ENCODE assay signal across 21 cellular contexts in the genomic region with DNA sequence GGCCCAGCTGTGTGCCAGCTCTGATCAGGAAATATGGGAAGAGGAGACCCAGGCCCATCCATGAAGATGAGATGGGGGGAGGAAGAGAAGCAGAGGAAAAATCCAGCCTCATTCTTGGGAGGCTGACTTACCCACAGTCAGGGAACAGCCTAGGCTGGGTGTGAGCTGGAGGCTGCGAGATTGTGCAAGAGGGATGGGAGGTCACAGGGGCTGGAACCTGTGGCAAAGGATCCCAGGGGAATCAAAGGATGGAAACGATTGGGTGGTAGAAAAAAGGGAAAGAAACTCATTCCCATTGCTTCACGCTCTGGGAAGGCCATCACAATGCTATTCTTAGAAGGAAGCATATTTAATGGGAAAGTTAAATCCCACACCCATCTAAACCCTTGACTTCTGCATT. TPM values are rescaled to one million over a fixed set of nuclear protein-coding genes. Genes with fewer than 3 reads are reported as not detected.
DNase-seq lines count a peak whose midpoint lies in the region; ATAC-seq and TF ChIP-seq lines count a peak whose summit lies in the region.
"Had no signal": no experiment of that assay in that cellular context is flagged by ENCODE, and none has a peak within 500 bp of the region (broad histone marks: within the 10 kb centered on the region; RNA-seq: fewer than 3 reads in every experiment).

No MANE protein-coding gene starts in this region.

- no peaks in the 10 kb centered on the region for H3K4me1 Mint-ChIP-seq in Caco-2 (ENCODE audit: low read depth, unreplicated experiment)
- H3K4me1 Mint-ChIP-seq in naive thymus-derived CD4-positive, alpha-beta T cell: peaks cover 0 to 4% (median 0%) of the 10 kb centered on the region in 7 donors
- H3K4me1 Mint-ChIP-seq: activated CD4-positive, alpha-beta memory T cell treated with anti-CD3 and anti-CD28 coated beads, Interleukin-2, amount 10 ng/mL, durations not matched to agents 7 days and 5 days; stimulated activated naive B cell treated with anti-CD40 and anti-IgM and Interleukin-4, amounts not matched to agents 10 μg/mL and 1 μg/mL and 100 μg/mL, for 72 hours had no signal

- TF ChIP-seq POLR2A in NB4 (IDR thresholded peaks at IDR 0.05; ENCODE audit: extremely low read depth, insufficient read length): no peak
- no peak for TF ChIP-seq POLR2A in lower leg skin (IDR thresholded peaks at IDR 0.05)
- TF ChIP-seq POLR2A in tibial nerve (IDR thresholded peaks at IDR 0.05): no peak

- H3K9me3 ChIP-seq in tibial nerve (no peaks in the 10 kb centered on the region), Caco-2 (no peaks in the 10 kb centered on the region)
- H3K9me3 ChIP-seq in naive thymus-derived CD4-positive, alpha-beta T cell (ENCODE audit: control insufficient read depth in 2 of 3, low read length in 3 of 3): no peaks in the 10 kb centered on the region
- H3K9me3 ChIP-seq: BE2C, left lung, MG63, SJSA1, transverse colon had no signal

- H3K4me1 ChIP-seq in tibial nerve: peaks cover 0 to 22% (median 3%) of the 10 kb centered on the region in 4 donors
- no peaks in the 10 kb centered on the region for H3K4me1 ChIP-seq in Caco-2
- no peaks in the 10 kb centered on the region for H3K4me1 ChIP-seq in naive thymus-derived CD4-positive, alpha-beta T cell (ENCODE audit: control insufficient read depth in 2 of 2, insufficient read depth in 2 of 2, low read length in 2 of 2)
- H3K4me1 ChIP-seq: BE2C, left lung, SJSA1, transverse colon had no signal

- H3K27me3 ChIP-seq in tibial nerve: no peaks in the 10 kb centered on the region
- no peaks in the 10 kb centered on the region for H3K27me3 ChIP-seq in Caco-2 (replicated peaks; ENCODE audit: control insufficient read depth, insufficient read depth, low read length)
- no peaks in the 10 kb centered on the region for H3K27me3 ChIP-seq in naive thymus-derived CD4-positive, alpha-beta T cell (ENCODE audit: control insufficient read depth in 2 of 2, insufficient read depth in 2 of 2, low read length in 2 of 2)
- H3K27me3 ChIP-seq: BE2C, left lung, MG63, transverse colon had no signal

- no peaks in the 10 kb centered on the region for H3K36me3 Mint-ChIP-seq in Caco-2 (ENCODE audit: insufficient read depth, unreplicated experiment)
- peaks cover 0 to 3% (median 0%) of the 10 kb centered on the region in 5 donors for H3K36me3 Mint-ChIP-seq in naive thymus-derived CD4-positive, alpha-beta T cell
- H3K36me3 Mint-ChIP-seq: stimulated activated naive B cell treated with anti-CD40 and anti-IgM and Interleukin-4, amounts not matched to agents 10 μg/mL and 1 μg/mL and 100 μg/mL, for 72 hours had no signal

- no peak overlapping the region for H3K4me3 Mint-ChIP-seq in Caco-2 (ENCODE audit: unreplicated experiment)
- no peak overlapping the region for H3K4me3 Mint-ChIP-seq in naive thymus-derived CD4-positive, alpha-beta T cell
- H3K4me3 Mint-ChIP-seq: activated CD4-positive, alpha-beta memory T cell treated with anti-CD3 and anti-CD28 coated beads, Interleukin-2, amount 10 ng/mL, durations not matched to agents 7 days and 5 days; stimulated activated naive B cell treated with anti-CD40 and anti-IgM and Interleukin-4, amounts not matched to agents 10 μg/mL and 1 μg/mL and 100 μg/mL, for 72 hours had no signal

- POLR2A ChIA-PET in Caco-2 (lab: Charles Lee): no interaction called here
- POLR2A ChIA-PET in naive thymus-derived CD4-positive, alpha-beta T cell (lab: Charles Lee): interaction anchor here (0.6 to 2.8 kb wide), 3 partner anchors 12 to 30 kb away, joined by 3 to 7 read pairs (median 4); no protein-coding TSS in a partner anchor

- H3K27me3 Mint-ChIP-seq in Caco-2 (ENCODE audit: insufficient read depth, unreplicated experiment): peaks cover 7% of the 10 kb centered on the region
- peaks cover 0 to 6% (median 0%) of the 10 kb centered on the region in 5 donors for H3K27me3 Mint-ChIP-seq in naive thymus-derived CD4-positive, alpha-beta T cell
- H3K27me3 Mint-ChIP-seq: activated CD4-positive, alpha-beta memory T cell treated with anti-CD3 and anti-CD28 coated beads, Interleukin-2, amount 10 ng/mL, durations not matched to agents 7 days and 5 days had no signal

- TF ChIP-seq CTCF in NB4 (IDR thresholded peaks at IDR 0.05; ENCODE audit: low read depth, low read length): no peak
- TF ChIP-seq CTCF in lower leg skin (IDR thresholded peaks at IDR 0.05): no peak
- no peak for TF ChIP-seq CTCF in tibial nerve (IDR thresholded peaks at IDR 0.05)
- no peak for TF ChIP-seq CTCF in Caco-2 (IDR thresholded peaks at IDR 0.05; ENCODE audit: insufficient read depth in 1 of 2, low read depth in 1 of 2, low read length in 1 of 2, severe bottlenecking in 1 of 2, unreplicated experiment in 1 of 2)

- no peak overlapping the region for H3K4me3 ChIP-seq in NB4 (ENCODE audit: low read depth, low read length)
- H3K4me3 ChIP-seq in lower leg skin (ENCODE audit: low read depth, poor library complexity, severe bottlenecking): no peak overlapping the region
- H3K4me3 ChIP-seq in tibial nerve: no peak overlapping the region
- no peak overlapping the region for H3K4me3 ChIP-seq in Caco-2 (ENCODE audit: low read depth, low read length)
- H3K4me3 ChIP-seq in naive thymus-derived CD4-positive, alpha-beta T cell (ENCODE audit: low read length): no peak overlapping the region
- H3K4me3 ChIP-seq: left lung, MG63, PC-9, SJSA1, transverse colon had no signal

- no peak for ATAC-seq in naive thymus-derived CD4-positive, alpha-beta T cell
- ATAC-seq: left lung; stimulated activated naive B cell treated with anti-CD40 and anti-IgM and Interleukin-4, amounts not matched to agents 10 μg/mL and 1 μg/mL and 100 μg/mL, for 72 hours had no signal

- H3K27ac Mint-ChIP-seq in Caco-2 (ENCODE audit: unreplicated experiment): no peak overlapping the region
- no peak overlapping the region for H3K27ac Mint-ChIP-seq in naive thymus-derived CD4-positive, alpha-beta T cell
- H3K27ac Mint-ChIP-seq: activated CD4-positive, alpha-beta memory T cell treated with anti-CD3 and anti-CD28 coated beads, Interleukin-2, amount 10 ng/mL, durations not matched to agents 7 days and 5 days; stimulated activated naive B cell treated with anti-CD40 and anti-IgM and Interleukin-4, amounts not matched to agents 10 μg/mL and 1 μg/mL and 100 μg/mL, for 72 hours had no signal

- CTCF ChIA-PET in Caco-2 (lab: Charles Lee): no interaction called here
- CTCF ChIA-PET in naive thymus-derived CD4-positive, alpha-beta T cell (lab: Charles Lee): interaction anchor here (2.2 kb wide), 1 partner anchor 31 kb away, joined by 9 read pairs; no protein-coding TSS in a partner anchor

- DNase-seq in NB4 (ENCODE audit: low read depth) (peak; percentile 54), fibroblast of peridontal ligament (ENCODE audit: extremely low read depth) (peak; percentile 63), lower leg skin (ENCODE audit: low spot score in 2 of 2) (peak; percentile 58 to 92), tibial nerve (ENCODE audit: low spot score in 2 of 2) (peak; percentile 50 to 62), Caco-2 (no peak), NCI-H345 (lab: John Stamatoyannopoulos, UW) (no peak)
- no peak for DNase-seq in naive thymus-derived CD4-positive, alpha-beta T cell
- DNase-seq: activated CD4-positive, alpha-beta memory T cell treated with anti-CD3 and anti-CD28 coated beads, Interleukin-2, amount 10 ng/mL, durations not matched to agents 7 days and 5 days; activated naive CD4-positive, alpha-beta T cell treated with anti-CD3 and anti-CD28 coated beads, Interleukin-2, amount 50 U/mL, for 16 hours; activated T-cell treated with anti-CD3 and anti-CD28 coated beads, Interleukin-2, amount 50 U/mL, for 1 hour; BE2C; COR-L47; left lung; MG63; NCI-H1694; PC-9; stimulated activated naive B cell treated with anti-CD40 and anti-IgM and Interleukin-4, amounts not matched to agents 10 μg/mL and 1 μg/mL and 100 μg/mL, for 72 hours; transverse colon had no signal

- H3K36me3 ChIP-seq in tibial nerve (no peaks in the 10 kb centered on the region), Caco-2 (ENCODE audit: control insufficient read depth, insufficient read depth, low read length) (no peaks in the 10 kb centered on the region)
- H3K36me3 ChIP-seq in naive thymus-derived CD4-positive, alpha-beta T cell (ENCODE audit: control insufficient read depth in 2 of 3, insufficient read depth in 3 of 3, low read length in 3 of 3): no peaks in the 10 kb centered on the region
- H3K36me3 ChIP-seq: BE2C, left lung, MG63, SJSA1, transverse colon had no signal

- no TSS peak for BruUV-seq in Caco-2 (replicated peaks; lab: Mats Ljungman, UMichigan)

- peak overlapping the region in 1 of 4 donors; percentile 43 for H3K27ac ChIP-seq in tibial nerve
- H3K27ac ChIP-seq in naive thymus-derived CD4-positive, alpha-beta T cell (ENCODE audit: low read depth, low read length): no peak overlapping the region
- H3K27ac ChIP-seq: left lung, PC-9, SJSA1, transverse colon had no signal

- H3K9me3 Mint-ChIP-seq in Caco-2 (ENCODE audit: unreplicated experiment): peaks cover 8% of the 10 kb centered on the region
- peaks cover 0 to 3% (median 0%) of the 10 kb centered on the region in 11 donors for H3K9me3 Mint-ChIP-seq in naive thymus-derived CD4-positive, alpha-beta T cell
- H3K9me3 Mint-ChIP-seq: activated CD4-positive, alpha-beta memory T cell treated with anti-CD3 and anti-CD28 coated beads, Interleukin-2, amount 10 ng/mL, durations not matched to agents 7 days and 5 days; stimulated activated naive B cell treated with anti-CD40 and anti-IgM and Interleukin-4, amounts not matched to agents 10 μg/mL and 1 μg/mL and 100 μg/mL, for 72 hours had no signal

- peak in 1 of 2 donors; percentile 79 for TF ChIP-seq EP300 in tibial nerve (IDR thresholded peaks at IDR 0.05)

- WGBS in lower leg skin, 2 donors: 68 to 72% methylated on average over 3 of the region's 3 CpGs
- WGBS in tibial nerve, 2 donors: 57 to 62% methylated on average over 3 of the region's 3 CpGs

- intact Hi-C loops in lower leg skin (cut with DNase I; ENCODE audit: low total_unique reads): no loop called here
- intact Hi-C loops in Caco-2 (cut with micrococcal nuclease; ENCODE audit: unreplicated experiment): no loop called here
- intact Hi-C loops in naive thymus-derived CD4-positive, alpha-beta T cell (cut with micrococcal nuclease): no loop called here

RNA-seq across cellular contexts. Expression of a gene that starts 26.7 kb away (rescaled TPM):
- total RNA-seq in lower leg skin (under 1 TPM in 1 of 4 donors, not detected in 3; 0.45 TPM), tibial nerve (under 1 TPM in 2 of 4 donors, not detected in 2; 0.21 to 0.44 TPM), Caco-2 (2022) (not detected in 2 replicates)
- total RNA-seq in naive thymus-derived CD4-positive, alpha-beta T cell: not detected
- not detected for polyA plus RNA-seq in naive thymus-derived CD4-positive, alpha-beta T cell
- total RNA-seq: activated CD4-positive, alpha-beta memory T cell treated with anti-CD3 and anti-CD28 coated beads, Interleukin-2, amount 10 ng/mL, durations not matched to agents 7 days and 5 days; PC-9; renal cortical epithelial cell; SJSA1; T-helper 2 cell treated with Interferon-gamma antibody and Interleukin-4, amounts not matched to agents 100 ng/mL and 5 ng/mL, for 36 hours; transverse colon had no signal

RNA-seq across cellular contexts. Expression of a gene that starts 43.0 kb away (rescaled TPM):
- total RNA-seq in lower leg skin (1 to 10 TPM; 1.7 to 6.8 (median 4.5) TPM), tibial nerve (100 to 1,000 TPM in 2 of 4 donors, 10 to 100 TPM in 2; 21.3 to 142 (median 100) TPM), Caco-2 (2022) (2.2 and 3.3 TPM in 2 replicates)
- total RNA-seq in naive thymus-derived CD4-positive, alpha-beta T cell: 1 to 10 TPM in 2 of 5 experiments, under 1 TPM in 3; 0.38 to 4.8 (median 0.56) TPM
- polyA plus RNA-seq in naive thymus-derived CD4-positive, alpha-beta T cell: under 1 TPM in 1 of 2 donors, not detected in 1; 0.24 TPM
- total RNA-seq: PC-9, renal cortical epithelial cell had no signal

Comparison
In these comparisons a context has a peak if more than half of its experiments do, and no peak if none do; other contexts are left out.
1. DNase-seq: peak in NB4 (single experiment), fibroblast of peridontal ligament (single experiment), lower leg skin (2 of 2) and tibial nerve (2 of 2); none in Caco-2 (0 of 2), naive thymus-derived CD4-positive, alpha-beta T cell (0 of 9) and NCI-H345 (single experiment).